32 cellular contexts compared by ENCODE assay signal in genomic region chr3:183006396-183007002, GRCh38.
"Had no signal": no experiment of that assay in that cellular context is flagged by ENCODE, and none has a peak within 500 bp of the region (broad histone marks: within the 10 kb centered on the region; RNA-seq: fewer than 3 reads in every experiment).

No MANE protein-coding gene starts in this region.

- H3K4me3 ChIP-seq: psoas muscle, smooth muscle cell, stomach, thyroid gland, upper lobe of left lung, vagina had no signal

- H3K9ac ChIP-seq: parathyroid adenoma had no signal

- H3K36me3 Mint-ChIP-seq: activated CD4-positive, alpha-beta memory T cell treated with anti-CD3 and anti-CD28 coated beads for 36 hours had no signal

- H3K27ac Mint-ChIP-seq: activated CD4-positive, alpha-beta memory T cell treated with anti-CD3 and anti-CD28 coated beads for 36 hours; activated CD4-positive, alpha-beta T cell treated with anti-CD3 and anti-CD28 coated beads, Interleukin-2, amount 10 ng/mL, durations not matched to agents 24 days and 14 days; activated naive CD4-positive, alpha-beta T cell treated with anti-CD3 and anti-CD28 coated beads, Interleukin-2, amount 50 U/mL, for 24 hours; activated naive CD8-positive, alpha-beta T cell treated with anti-CD3 and anti-CD28 coated beads, Interleukin-2, amount 50 U/mL, for 24 hours; activated T-helper 17 cell treated with anti-CD3 and anti-CD28 coated beads, Interleukin-2, amount 50 U/mL, for 72 hours; mesothelial cell of epicardium had no signal

- H3K27me3 ChIP-seq: stomach, thyroid gland, upper lobe of left lung, vagina had no signal

- H3K4me3 Mint-ChIP-seq: activated CD4-positive, alpha-beta memory T cell treated with anti-CD3 and anti-CD28 coated beads for 36 hours; activated CD4-positive, alpha-beta T cell treated with anti-CD3 and anti-CD28 coated beads, Interleukin-2, amount 10 ng/mL, durations not matched to agents 24 days and 14 days; activated naive CD4-positive, alpha-beta T cell treated with anti-CD3 and anti-CD28 coated beads, Interleukin-2, amount 50 U/mL, for 24 hours; activated naive CD8-positive, alpha-beta T cell treated with anti-CD3 and anti-CD28 coated beads, Interleukin-2, amount 50 U/mL, for 24 hours; activated T-cell treated with anti-CD3 and anti-CD28 coated beads, Interleukin-2, amount 50 U/mL, for 4 hours; activated T-helper 17 cell treated with anti-CD3 and anti-CD28 coated beads, Interleukin-2, amount 50 U/mL, for 72 hours; central memory CD8-positive, alpha-beta T cell; mesothelial cell of epicardium; naive B cell; stimulated activated naive B cell treated with anti-CD40 and anti-IgM and Interleukin-4, amounts not matched to agents 10 μg/mL and 1 μg/mL and 100 μg/mL, for 72 hours had no signal

- H3K36me3 ChIP-seq: thyroid gland, upper lobe of left lung, WERI-Rb-1 had no signal

- ATAC-seq: activated naive CD8-positive, alpha-beta T cell treated with anti-CD3 and anti-CD28 coated beads, Interleukin-2, amount 50 U/mL, for 24 hours; activated T-cell treated with anti-CD3 and anti-CD28 coated beads, Interleukin-2, amount 50 U/mL, for 4 hours; activated T-helper 17 cell treated with anti-CD3 and anti-CD28 coated beads, Interleukin-2, amount 50 U/mL, for 72 hours; psoas muscle; stimulated activated naive B cell treated with anti-CD40 and anti-IgM and Interleukin-4, amounts not matched to agents 10 μg/mL and 1 μg/mL and 100 μg/mL, for 72 hours had no signal

- H3K27ac ChIP-seq: parathyroid adenoma, psoas muscle, stomach, thyroid gland, upper lobe of left lung, vagina, WERI-Rb-1 had no signal

- H3K9me3 Mint-ChIP-seq: activated CD4-positive, alpha-beta memory T cell treated with anti-CD3 and anti-CD28 coated beads for 36 hours; activated CD4-positive, alpha-beta T cell treated with anti-CD3 and anti-CD28 coated beads, Interleukin-2, amount 10 ng/mL, durations not matched to agents 24 days and 14 days; activated naive CD4-positive, alpha-beta T cell treated with anti-CD3 and anti-CD28 coated beads, Interleukin-2, amount 50 U/mL, for 24 hours; activated naive CD8-positive, alpha-beta T cell treated with anti-CD3 and anti-CD28 coated beads, Interleukin-2, amount 50 U/mL, for 24 hours; activated T-cell treated with anti-CD3 and anti-CD28 coated beads, Interleukin-2, amount 50 U/mL, for 4 hours; activated T-helper 17 cell treated with anti-CD3 and anti-CD28 coated beads, Interleukin-2, amount 50 U/mL, for 72 hours; central memory CD8-positive, alpha-beta T cell; mesothelial cell of epicardium; naive B cell; stimulated activated naive B cell treated with anti-CD40 and anti-IgM and Interleukin-4, amounts not matched to agents 10 μg/mL and 1 μg/mL and 100 μg/mL, for 72 hours had no signal

- H3K4me2 ChIP-seq: smooth muscle cell had no signal

- H3K79me2 ChIP-seq: parathyroid adenoma had no signal

- DNase-seq: activated CD4-positive, alpha-beta memory T cell treated with anti-CD3 and anti-CD28 coated beads for 36 hours; activated CD4-positive, alpha-beta T cell treated with anti-CD3 and anti-CD28 coated beads, Interleukin-2, amount 10 ng/mL, durations not matched to agents 24 days and 14 days; activated CD4-positive, CD25-positive, alpha-beta regulatory T cell treated with anti-CD3 and anti-CD28 coated beads, Interleukin-2, amount 50 U/mL, for 72 hours; activated CD8-positive, alpha-beta memory T cell treated with anti-CD3 and anti-CD28 coated beads, Interleukin-2, amount 50 U/mL, for 4 hours; activated gamma-delta T cell treated with Interleukin-2 at 50 U/mL for 16 hours; activated naive CD8-positive, alpha-beta T cell treated with anti-CD3 and anti-CD28 coated beads, Interleukin-2, amount 50 U/mL, for 24 hours; activated T-cell treated with anti-CD3 and anti-CD28 coated beads, Interleukin-2, amount 50 U/mL, for 4 hours; dermis blood vessel endothelial cell; effector CD4-positive, alpha-beta T cell; foreskin fibroblast; head of caudate nucleus; hippocampal formation; left cardiac atrium; mammary epithelial cell; naive B cell; nucleus accumbens; psoas muscle; stimulated activated CD4-positive, alpha-beta T cell treated with anti-CD3 and anti-CD28 coated beads, Interleukin-15, amount 100 ng/mL, for 24 hours; stimulated activated CD4-positive, alpha-beta T cell treated with anti-CD3 and anti-CD28 coated beads, Interleukin-2, amount 100 ng/mL, for 24 hours; stimulated activated naive B cell treated with anti-CD40 and anti-IgM and Interleukin-4, amounts not matched to agents 10 μg/mL and 1 μg/mL and 100 μg/mL, for 72 hours; stomach; T1000; thyroid gland; upper lobe of left lung; WERI-Rb-1 had no signal

- H3K27me3 Mint-ChIP-seq: activated CD4-positive, alpha-beta memory T cell treated with anti-CD3 and anti-CD28 coated beads for 36 hours; activated CD4-positive, alpha-beta T cell treated with anti-CD3 and anti-CD28 coated beads, Interleukin-2, amount 10 ng/mL, durations not matched to agents 24 days and 14 days; activated naive CD4-positive, alpha-beta T cell treated with anti-CD3 and anti-CD28 coated beads, Interleukin-2, amount 50 U/mL, for 24 hours; activated naive CD8-positive, alpha-beta T cell treated with anti-CD3 and anti-CD28 coated beads, Interleukin-2, amount 50 U/mL, for 24 hours; activated T-helper 17 cell treated with anti-CD3 and anti-CD28 coated beads, Interleukin-2, amount 50 U/mL, for 72 hours; central memory CD8-positive, alpha-beta T cell; naive B cell; stimulated activated naive B cell treated with anti-CD40 and anti-IgM and Interleukin-4, amounts not matched to agents 10 μg/mL and 1 μg/mL and 100 μg/mL, for 72 hours had no signal

- H3K9me3 ChIP-seq: psoas muscle, stomach, thyroid gland, upper lobe of left lung, vagina had no signal

- H3K4me1 Mint-ChIP-seq: activated CD4-positive, alpha-beta T cell treated with anti-CD3 and anti-CD28 coated beads, Interleukin-2, amount 10 ng/mL, durations not matched to agents 24 days and 14 days; activated naive CD4-positive, alpha-beta T cell treated with anti-CD3 and anti-CD28 coated beads, Interleukin-2, amount 50 U/mL, for 24 hours; activated naive CD8-positive, alpha-beta T cell treated with anti-CD3 and anti-CD28 coated beads, Interleukin-2, amount 50 U/mL, for 24 hours; activated T-helper 17 cell treated with anti-CD3 and anti-CD28 coated beads, Interleukin-2, amount 50 U/mL, for 72 hours; central memory CD8-positive, alpha-beta T cell; naive B cell; stimulated activated naive B cell treated with anti-CD40 and anti-IgM and Interleukin-4, amounts not matched to agents 10 μg/mL and 1 μg/mL and 100 μg/mL, for 72 hours had no signal

- H2AFZ ChIP-seq: parathyroid adenoma had no signal

- H3K4me1 ChIP-seq: parathyroid adenoma, psoas muscle, thyroid gland, upper lobe of left lung, vagina had no signal
